1 cellular context compared by ENCODE assay signal in the genomic region with DNA sequence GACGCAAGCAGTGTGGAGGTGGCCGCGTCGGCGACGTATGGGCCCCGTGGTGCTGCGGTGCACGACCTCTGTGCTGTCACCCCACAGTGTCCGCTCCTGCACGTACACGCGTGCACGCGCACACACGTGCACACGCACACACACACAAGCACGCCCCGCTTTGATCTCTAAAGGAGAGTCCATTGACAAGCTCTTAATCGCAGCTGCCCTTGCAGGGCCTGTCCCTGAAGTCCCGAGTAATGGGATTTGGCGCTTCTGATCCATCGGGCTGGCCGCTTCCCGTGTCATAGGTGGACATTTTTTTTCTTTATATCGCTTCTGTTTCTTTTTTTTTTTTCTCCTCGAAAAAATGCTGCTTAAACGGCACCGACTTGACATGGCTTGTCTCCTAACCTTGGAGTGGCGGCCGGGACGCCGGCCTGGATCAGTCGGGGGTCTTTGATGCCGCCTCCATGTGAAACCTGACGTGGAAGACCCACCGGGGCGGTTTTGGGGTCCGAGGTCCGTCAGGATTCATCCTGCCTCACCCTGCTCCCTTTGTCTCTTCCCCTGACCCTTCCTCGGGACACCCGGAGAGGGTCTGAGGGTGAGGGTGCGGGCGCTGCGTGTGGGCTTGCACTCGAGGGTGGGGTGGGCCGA.
TF ChIP-seq lines count a peak whose summit lies in the region.

No MANE protein-coding gene starts in this region.

TF ChIP-seq in HepG2, 621 proteins besides CTCF, POLR2A, EP300 and RAD21 (continues in another document):
- 0 out of 2 replicates have a peak, but pooled peaks have one; percentile 3 for TF ChIP-seq SMAD1 (CRISPR knock-in tag; IDR thresholded peaks at IDR 0.05; ENCODE audit: borderline replicate concordance, low read depth)
- TF ChIP-seq SP4 (CRISPR knock-in tag; IDR thresholded peaks at IDR 0.05), result no peak
- TF ChIP-seq, protein P1, sequence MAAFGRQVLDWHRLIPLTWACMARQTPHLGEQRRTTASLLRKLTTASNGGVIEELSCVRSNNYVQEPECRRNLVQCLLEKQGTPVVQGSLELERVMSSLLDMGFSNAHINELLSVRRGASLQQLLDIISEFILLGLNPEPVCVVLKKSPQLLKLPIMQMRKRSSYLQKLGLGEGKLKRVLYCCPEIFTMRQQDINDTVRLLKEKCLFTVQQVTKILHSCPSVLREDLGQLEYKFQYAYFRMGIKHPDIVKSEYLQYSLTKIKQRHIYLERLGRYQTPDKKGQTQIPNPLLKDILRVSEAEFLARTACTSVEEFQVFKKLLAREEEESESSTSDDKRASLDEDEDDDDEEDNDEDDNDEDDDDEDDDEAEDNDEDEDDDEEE (CRISPR knock-in tag; IDR thresholded peaks at IDR 0.05), result no peak
- no peak for TF ChIP-seq RBAK (CRISPR knock-in tag; IDR thresholded peaks at IDR 0.05)
- TF ChIP-seq PHF21A (CRISPR knock-in tag; IDR thresholded peaks at IDR 0.05), result 0 out of 2 replicates have a peak, but pooled peaks have one; percentile 4
- no peak for TF ChIP-seq PHB2 (IDR thresholded peaks at IDR 0.05; ENCODE audit: partially characterized antibody)
- no peak for TF ChIP-seq TCF12 (IDR thresholded peaks at IDR 0.05)
- 0 out of 2 replicates have a peak, but pooled peaks have one; percentile 6 for TF ChIP-seq TCF12 (CRISPR knock-in tag; IDR thresholded peaks at IDR 0.05)
- TF ChIP-seq SRSF9 (IDR thresholded peaks at IDR 0.05; ENCODE audit: borderline replicate concordance, insufficient read depth, low read depth, low read length, poor library complexity, severe bottlenecking), result no peak
- TF ChIP-seq HDAC1 (CRISPR knock-in tag; IDR thresholded peaks at IDR 0.05), result 0 out of 2 replicates have a peak, but pooled peaks have one; percentile 47
- peak; percentile 11; the same call in 1 of the 2 replicates for TF ChIP-seq RBFOX2 (IDR thresholded peaks at IDR 0.05; ENCODE audit: low read depth, low read length)
- TF ChIP-seq TOPORS (CRISPR knock-in tag; IDR thresholded peaks at IDR 0.05), result no peak
- TF ChIP-seq ZBTB38 (CRISPR knock-in tag; IDR thresholded peaks at IDR 0.05), result peak; percentile 100
- TF ChIP-seq, protein P2, sequence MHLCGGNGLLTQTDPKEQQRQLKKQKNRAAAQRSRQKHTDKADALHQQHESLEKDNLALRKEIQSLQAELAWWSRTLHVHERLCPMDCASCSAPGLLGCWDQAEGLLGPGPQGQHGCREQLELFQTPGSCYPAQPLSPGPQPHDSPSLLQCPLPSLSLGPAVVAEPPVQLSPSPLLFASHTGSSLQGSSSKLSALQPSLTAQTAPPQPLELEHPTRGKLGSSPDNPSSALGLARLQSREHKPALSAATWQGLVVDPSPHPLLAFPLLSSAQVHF (CRISPR knock-in tag; IDR thresholded peaks at IDR 0.05), result 0 out of 2 replicates have a peak, but pooled peaks have one; percentile 12
- TF ChIP-seq HNRNPLL (IDR thresholded peaks at IDR 0.05; ENCODE audit: low read depth, low read length, poor library complexity, severe bottlenecking), result peak; percentile 48
- peak; percentile 8; the same call in 1 of the 2 replicates for TF ChIP-seq HOXA3 (CRISPR knock-in tag; IDR thresholded peaks at IDR 0.05)
- no peak for TF ChIP-seq THAP11 (CRISPR knock-in tag; IDR thresholded peaks at IDR 0.05)
- TF ChIP-seq, protein P3, sequence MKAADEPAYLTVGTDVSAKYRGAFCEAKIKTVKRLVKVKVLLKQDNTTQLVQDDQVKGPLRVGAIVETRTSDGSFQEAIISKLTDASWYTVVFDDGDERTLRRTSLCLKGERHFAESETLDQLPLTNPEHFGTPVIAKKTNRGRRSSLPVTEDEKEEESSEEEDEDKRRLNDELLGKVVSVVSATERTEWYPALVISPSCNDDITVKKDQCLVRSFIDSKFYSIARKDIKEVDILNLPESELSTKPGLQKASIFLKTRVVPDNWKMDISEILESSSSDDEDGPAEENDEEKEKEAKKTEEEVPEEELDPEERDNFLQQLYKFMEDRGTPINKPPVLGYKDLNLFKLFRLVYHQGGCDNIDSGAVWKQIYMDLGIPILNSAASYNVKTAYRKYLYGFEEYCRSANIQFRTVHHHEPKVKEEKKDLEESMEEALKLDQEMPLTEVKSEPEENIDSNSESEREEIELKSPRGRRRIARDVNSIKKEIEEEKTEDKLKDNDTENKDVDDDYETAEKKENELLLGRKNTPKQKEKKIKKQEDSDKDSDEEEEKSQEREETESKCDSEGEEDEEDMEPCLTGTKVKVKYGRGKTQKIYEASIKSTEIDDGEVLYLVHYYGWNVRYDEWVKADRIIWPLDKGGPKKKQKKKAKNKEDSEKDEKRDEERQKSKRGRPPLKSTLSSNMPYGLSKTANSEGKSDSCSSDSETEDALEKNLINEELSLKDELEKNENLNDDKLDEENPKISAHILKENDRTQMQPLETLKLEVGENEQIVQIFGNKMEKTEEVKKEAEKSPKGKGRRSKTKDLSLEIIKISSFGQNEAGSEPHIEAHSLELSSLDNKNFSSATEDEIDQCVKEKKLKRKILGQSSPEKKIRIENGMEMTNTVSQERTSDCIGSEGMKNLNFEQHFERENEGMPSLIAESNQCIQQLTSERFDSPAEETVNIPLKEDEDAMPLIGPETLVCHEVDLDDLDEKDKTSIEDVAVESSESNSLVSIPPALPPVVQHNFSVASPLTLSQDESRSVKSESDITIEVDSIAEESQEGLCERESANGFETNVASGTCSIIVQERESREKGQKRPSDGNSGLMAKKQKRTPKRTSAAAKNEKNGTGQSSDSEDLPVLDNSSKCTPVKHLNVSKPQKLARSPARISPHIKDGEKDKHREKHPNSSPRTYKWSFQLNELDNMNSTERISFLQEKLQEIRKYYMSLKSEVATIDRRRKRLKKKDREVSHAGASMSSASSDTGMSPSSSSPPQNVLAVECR (CRISPR knock-in tag; IDR thresholded peaks at IDR 0.05; ENCODE audit: borderline replicate concordance), result 0 out of 2 replicates have a peak, but pooled peaks have one; percentile 10
- TF ChIP-seq ZNF446 (CRISPR knock-in tag; IDR thresholded peaks at IDR 0.05), result 0 out of 2 replicates have a peak, but pooled peaks have one; percentile 8
- no peak for TF ChIP-seq ZFP36 (IDR thresholded peaks at IDR 0.05; ENCODE audit: borderline replicate concordance, low read depth, low read length, partially characterized antibody)
- TF ChIP-seq MIER3 (CRISPR knock-in tag; IDR thresholded peaks at IDR 0.05; ENCODE audit: borderline replicate concordance), result no peak
- TF ChIP-seq ZNF768 (CRISPR knock-in tag; IDR thresholded peaks at IDR 0.05), result 0 out of 2 replicates have a peak, but pooled peaks have one; percentile 3
- TF ChIP-seq ZFP41 (CRISPR knock-in tag; IDR thresholded peaks at IDR 0.05; ENCODE audit: borderline replicate concordance), result 0 out of 2 replicates have a peak, but pooled peaks have one; percentile 17
- TF ChIP-seq, protein P4, sequence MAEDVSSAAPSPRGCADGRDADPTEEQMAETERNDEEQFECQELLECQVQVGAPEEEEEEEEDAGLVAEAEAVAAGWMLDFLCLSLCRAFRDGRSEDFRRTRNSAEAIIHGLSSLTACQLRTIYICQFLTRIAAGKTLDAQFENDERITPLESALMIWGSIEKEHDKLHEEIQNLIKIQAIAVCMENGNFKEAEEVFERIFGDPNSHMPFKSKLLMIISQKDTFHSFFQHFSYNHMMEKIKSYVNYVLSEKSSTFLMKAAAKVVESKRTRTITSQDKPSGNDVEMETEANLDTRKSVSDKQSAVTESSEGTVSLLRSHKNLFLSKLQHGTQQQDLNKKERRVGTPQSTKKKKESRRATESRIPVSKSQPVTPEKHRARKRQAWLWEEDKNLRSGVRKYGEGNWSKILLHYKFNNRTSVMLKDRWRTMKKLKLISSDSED (CRISPR knock-in tag; IDR thresholded peaks at IDR 0.05), result no peak
- TF ChIP-seq, protein P5, sequence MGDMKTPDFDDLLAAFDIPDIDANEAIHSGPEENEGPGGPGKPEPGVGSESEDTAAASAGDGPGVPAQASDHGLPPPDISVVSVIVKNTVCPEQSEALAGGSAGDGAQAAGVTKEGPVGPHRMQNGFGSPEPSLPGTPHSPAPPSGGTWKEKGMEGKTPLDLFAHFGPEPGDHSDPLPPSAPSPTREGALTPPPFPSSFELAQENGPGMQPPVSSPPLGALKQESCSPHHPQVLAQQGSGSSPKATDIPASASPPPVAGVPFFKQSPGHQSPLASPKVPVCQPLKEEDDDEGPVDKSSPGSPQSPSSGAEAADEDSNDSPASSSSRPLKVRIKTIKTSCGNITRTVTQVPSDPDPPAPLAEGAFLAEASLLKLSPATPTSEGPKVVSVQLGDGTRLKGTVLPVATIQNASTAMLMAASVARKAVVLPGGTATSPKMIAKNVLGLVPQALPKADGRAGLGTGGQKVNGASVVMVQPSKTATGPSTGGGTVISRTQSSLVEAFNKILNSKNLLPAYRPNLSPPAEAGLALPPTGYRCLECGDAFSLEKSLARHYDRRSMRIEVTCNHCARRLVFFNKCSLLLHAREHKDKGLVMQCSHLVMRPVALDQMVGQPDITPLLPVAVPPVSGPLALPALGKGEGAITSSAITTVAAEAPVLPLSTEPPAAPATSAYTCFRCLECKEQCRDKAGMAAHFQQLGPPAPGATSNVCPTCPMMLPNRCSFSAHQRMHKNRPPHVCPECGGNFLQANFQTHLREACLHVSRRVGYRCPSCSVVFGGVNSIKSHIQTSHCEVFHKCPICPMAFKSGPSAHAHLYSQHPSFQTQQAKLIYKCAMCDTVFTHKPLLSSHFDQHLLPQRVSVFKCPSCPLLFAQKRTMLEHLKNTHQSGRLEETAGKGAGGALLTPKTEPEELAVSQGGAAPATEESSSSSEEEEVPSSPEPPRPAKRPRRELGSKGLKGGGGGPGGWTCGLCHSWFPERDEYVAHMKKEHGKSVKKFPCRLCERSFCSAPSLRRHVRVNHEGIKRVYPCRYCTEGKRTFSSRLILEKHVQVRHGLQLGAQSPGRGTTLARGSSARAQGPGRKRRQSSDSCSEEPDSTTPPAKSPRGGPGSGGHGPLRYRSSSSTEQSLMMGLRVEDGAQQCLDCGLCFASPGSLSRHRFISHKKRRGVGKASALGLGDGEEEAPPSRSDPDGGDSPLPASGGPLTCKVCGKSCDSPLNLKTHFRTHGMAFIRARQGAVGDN (CRISPR knock-in tag; IDR thresholded peaks at IDR 0.05), result peak; percentile 58
- TF ChIP-seq ZNF776 (CRISPR knock-in tag; IDR thresholded peaks at IDR 0.05), result 0 out of 2 replicates have a peak, but pooled peaks have one; percentile 26
- 0 out of 2 replicates have a peak, but pooled peaks have one; percentile 7 for TF ChIP-seq ZNF556 (CRISPR knock-in tag; IDR thresholded peaks at IDR 0.05; ENCODE audit: borderline replicate concordance)
- no peak for TF ChIP-seq FOSL1 (CRISPR knock-in tag; IDR thresholded peaks at IDR 0.05; ENCODE audit: borderline replicate concordance)
- no peak for TF ChIP-seq ARNT2 (CRISPR knock-in tag; IDR thresholded peaks at IDR 0.05; ENCODE audit: low read depth)
- TF ChIP-seq, protein P6, sequence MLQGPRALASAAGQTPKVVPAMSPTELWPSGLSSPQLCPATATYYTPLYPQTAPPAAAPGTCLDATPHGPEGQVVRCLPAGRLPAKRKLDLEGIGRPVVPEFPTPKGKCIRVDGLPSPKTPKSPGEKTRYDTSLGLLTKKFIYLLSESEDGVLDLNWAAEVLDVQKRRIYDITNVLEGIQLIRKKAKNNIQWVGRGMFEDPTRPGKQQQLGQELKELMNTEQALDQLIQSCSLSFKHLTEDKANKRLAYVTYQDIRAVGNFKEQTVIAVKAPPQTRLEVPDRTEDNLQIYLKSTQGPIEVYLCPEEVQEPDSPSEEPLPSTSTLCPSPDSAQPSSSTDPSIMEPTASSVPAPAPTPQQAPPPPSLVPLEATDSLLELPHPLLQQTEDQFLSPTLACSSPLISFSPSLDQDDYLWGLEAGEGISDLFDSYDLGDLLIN (CRISPR knock-in tag; IDR thresholded peaks at IDR 0.05; ENCODE audit: borderline replicate concordance), result no peak
- no peak for TF ChIP-seq ZNF850 (CRISPR knock-in tag; conservative IDR thresholded peaks at IDR 0.05)
- TF ChIP-seq ATF7-NPFF (CRISPR knock-in tag; IDR thresholded peaks at IDR 0.05; ENCODE audit: low read depth), result no peak
- peak; percentile 65 for TF ChIP-seq BHLHE40 (IDR thresholded peaks at IDR 0.05; ENCODE audit: low read length)
- peak; percentile 12; the same call in 1 of the 2 replicates for TF ChIP-seq KDM5B (CRISPR knock-in tag; IDR thresholded peaks at IDR 0.05; ENCODE audit: borderline replicate concordance)
- TF ChIP-seq, protein P7, sequence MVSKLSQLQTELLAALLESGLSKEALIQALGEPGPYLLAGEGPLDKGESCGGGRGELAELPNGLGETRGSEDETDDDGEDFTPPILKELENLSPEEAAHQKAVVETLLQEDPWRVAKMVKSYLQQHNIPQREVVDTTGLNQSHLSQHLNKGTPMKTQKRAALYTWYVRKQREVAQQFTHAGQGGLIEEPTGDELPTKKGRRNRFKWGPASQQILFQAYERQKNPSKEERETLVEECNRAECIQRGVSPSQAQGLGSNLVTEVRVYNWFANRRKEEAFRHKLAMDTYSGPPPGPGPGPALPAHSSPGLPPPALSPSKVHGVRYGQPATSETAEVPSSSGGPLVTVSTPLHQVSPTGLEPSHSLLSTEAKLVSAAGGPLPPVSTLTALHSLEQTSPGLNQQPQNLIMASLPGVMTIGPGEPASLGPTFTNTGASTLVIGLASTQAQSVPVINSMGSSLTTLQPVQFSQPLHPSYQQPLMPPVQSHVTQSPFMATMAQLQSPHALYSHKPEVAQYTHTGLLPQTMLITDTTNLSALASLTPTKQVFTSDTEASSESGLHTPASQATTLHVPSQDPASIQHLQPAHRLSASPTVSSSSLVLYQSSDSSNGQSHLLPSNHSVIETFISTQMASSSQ (IDR thresholded peaks at IDR 0.05; ENCODE audit: low read depth), result no peak
- TF ChIP-seq, protein P7 (CRISPR knock-in tag; IDR thresholded peaks at IDR 0.05; ENCODE audit: borderline replicate concordance), result no peak
- peak; percentile 17; the same call in 1 of the 2 replicates for TF ChIP-seq TARDBP (CRISPR knock-in tag; IDR thresholded peaks at IDR 0.05)
- TF ChIP-seq SPEN (CRISPR knock-in tag; IDR thresholded peaks at IDR 0.05; ENCODE audit: low read depth), result peak; percentile 12; the same call in 1 of the 2 replicates
- TF ChIP-seq, protein P8, sequence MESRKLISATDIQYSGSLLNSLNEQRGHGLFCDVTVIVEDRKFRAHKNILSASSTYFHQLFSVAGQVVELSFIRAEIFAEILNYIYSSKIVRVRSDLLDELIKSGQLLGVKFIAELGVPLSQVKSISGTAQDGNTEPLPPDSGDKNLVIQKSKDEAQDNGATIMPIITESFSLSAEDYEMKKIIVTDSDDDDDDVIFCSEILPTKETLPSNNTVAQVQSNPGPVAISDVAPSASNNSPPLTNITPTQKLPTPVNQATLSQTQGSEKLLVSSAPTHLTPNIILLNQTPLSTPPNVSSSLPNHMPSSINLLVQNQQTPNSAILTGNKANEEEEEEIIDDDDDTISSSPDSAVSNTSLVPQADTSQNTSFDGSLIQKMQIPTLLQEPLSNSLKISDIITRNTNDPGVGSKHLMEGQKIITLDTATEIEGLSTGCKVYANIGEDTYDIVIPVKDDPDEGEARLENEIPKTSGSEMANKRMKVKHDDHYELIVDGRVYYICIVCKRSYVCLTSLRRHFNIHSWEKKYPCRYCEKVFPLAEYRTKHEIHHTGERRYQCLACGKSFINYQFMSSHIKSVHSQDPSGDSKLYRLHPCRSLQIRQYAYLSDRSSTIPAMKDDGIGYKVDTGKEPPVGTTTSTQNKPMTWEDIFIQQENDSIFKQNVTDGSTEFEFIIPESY (CRISPR knock-in tag; IDR thresholded peaks at IDR 0.05), result 0 out of 2 replicates have a peak, but pooled peaks have one; percentile 72
